Comparison of ENCODE assay signal across 1 cellular context in the genomic region with DNA sequence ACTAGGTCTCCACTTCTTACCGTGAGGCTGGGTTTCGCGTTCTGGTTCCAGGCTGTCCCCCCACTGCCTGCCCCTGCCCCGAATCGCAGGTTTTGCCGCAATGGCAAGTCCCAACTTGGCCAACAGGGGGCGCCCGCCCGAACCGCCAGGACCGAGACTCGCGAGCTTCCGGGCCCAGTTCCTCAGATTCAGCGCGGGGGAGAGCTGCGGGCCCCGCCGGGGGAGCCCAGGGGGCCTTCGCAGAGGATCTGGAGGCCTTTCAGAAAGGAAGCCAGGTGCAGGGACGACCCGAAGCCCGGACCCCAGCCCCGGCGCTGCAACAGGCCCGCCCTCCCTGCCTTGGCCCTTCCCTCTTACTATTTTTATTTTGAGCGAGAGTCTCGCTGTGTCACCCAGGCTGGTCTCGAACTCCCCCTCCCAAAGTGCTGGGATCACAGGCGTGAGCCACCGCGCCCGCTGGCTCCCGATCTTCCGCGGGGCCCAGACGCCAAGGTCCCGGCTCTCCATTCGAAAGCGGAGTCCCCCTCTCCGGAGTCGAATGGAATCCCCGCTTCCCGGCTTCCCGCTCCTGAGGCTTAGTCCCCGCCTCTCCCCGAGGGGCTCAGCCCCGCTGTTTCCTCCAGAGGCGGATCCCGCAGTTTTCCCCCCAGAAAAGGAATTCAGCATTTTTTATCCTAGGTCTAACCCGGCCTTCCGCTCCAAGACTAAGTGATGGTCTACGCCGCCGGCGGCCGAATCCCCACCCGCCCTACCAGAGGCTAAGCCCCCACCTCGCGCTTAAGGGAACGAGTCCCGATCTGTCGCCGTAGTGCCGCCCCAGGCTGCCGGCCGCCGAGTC.
TF ChIP-seq lines count a peak whose summit lies in the region.

No MANE protein-coding gene starts in this region.

TF ChIP-seq in HepG2, 621 proteins besides CTCF, POLR2A, EP300 and RAD21 (continued from another document and continues in another):
- TF ChIP-seq CHCHD3 (CRISPR knock-in tag; IDR thresholded peaks at IDR 0.05) (no peak), PHF5A (CRISPR knock-in tag; IDR thresholded peaks at IDR 0.05; ENCODE audit: low read depth, unreplicated experiment) (peak; percentile 20), ZNF781 (CRISPR knock-in tag; IDR thresholded peaks at IDR 0.05; ENCODE audit: borderline replicate concordance, not compliant biosample characterization) (peak; percentile 73), ZNF800 (CRISPR knock-in tag; IDR thresholded peaks at IDR 0.05) (0 out of 2 replicates have a peak, but pooled peaks have one; percentile 48), ZNF607 (CRISPR knock-in tag; IDR thresholded peaks at IDR 0.05; ENCODE audit: borderline replicate concordance) (no peak; the same call in 1 of the 2 replicates), NR2C2 (CRISPR knock-in tag; IDR thresholded peaks at IDR 0.05; ENCODE audit: borderline replicate concordance) (peak; percentile 53; the same call in 1 of the 2 replicates), REXO4 (CRISPR knock-in tag; IDR thresholded peaks at IDR 0.05; ENCODE audit: borderline replicate concordance) (no peak), STAG1 (CRISPR knock-in tag; IDR thresholded peaks at IDR 0.05) (peak; percentile 56), HOXD1 (CRISPR knock-in tag; IDR thresholded peaks at IDR 0.05) (no peak), KLF13 (CRISPR knock-in tag; IDR thresholded peaks at IDR 0.05) (0 out of 2 replicates have a peak, but pooled peaks have one; percentile 28), SALL2 (CRISPR knock-in tag; IDR thresholded peaks at IDR 0.05) (0 out of 2 replicates have a peak, but pooled peaks have one; percentile 10), ZNF121 (CRISPR knock-in tag; IDR thresholded peaks at IDR 0.05) (no peak), TCF7L2 (IDR thresholded peaks at IDR 0.05; ENCODE audit: low read depth, low read length) (no peak), AGO2 (optimal IDR thresholded peaks at IDR 0.05; ENCODE audit: low read depth, low read length) (peak; percentile 63), ZNF446 (CRISPR knock-in tag; IDR thresholded peaks at IDR 0.05) (peak; percentile 48; the same call in 1 of the 2 replicates), HMG20A (CRISPR knock-in tag; IDR thresholded peaks at IDR 0.05; ENCODE audit: borderline replicate concordance) (no peak), HNRNPK (IDR thresholded peaks at IDR 0.05; ENCODE audit: low read depth, low read length, poor library complexity, severe bottlenecking) (no peak), ZBTB3 (CRISPR knock-in tag; IDR thresholded peaks at IDR 0.05; ENCODE audit: borderline replicate concordance, low read depth) (0 out of 2 replicates have a peak, but pooled peaks have one; percentile 34), ZNF230 (CRISPR knock-in tag; IDR thresholded peaks at IDR 0.05) (peak; percentile 94; the same call in 1 of the 2 replicates), HOXA3 (CRISPR knock-in tag; IDR thresholded peaks at IDR 0.05) (peak; percentile 74; the same call in 1 of the 2 replicates), ZNF264 (CRISPR knock-in tag; IDR thresholded peaks at IDR 0.05) (no peak; the same call in 1 of the 2 replicates), RFX3 (CRISPR knock-in tag; IDR thresholded peaks at IDR 0.05) (peak; percentile 8; the same call in 1 of the 2 replicates), POLR2G (IDR thresholded peaks at IDR 0.05; ENCODE audit: low read depth, low read length) (peak; percentile 89), TAF15 (IDR thresholded peaks at IDR 0.05; ENCODE audit: low read depth, low read length, poor library complexity, severe bottlenecking) (peak; percentile 91), ZNF691 (CRISPR knock-in tag; IDR thresholded peaks at IDR 0.05; ENCODE audit: borderline replicate concordance, low read depth) (peak; percentile 95), ATF4 (CRISPR knock-in tag; IDR thresholded peaks at IDR 0.05) (no peak), ZGPAT (CRISPR knock-in tag; IDR thresholded peaks at IDR 0.05) (peak; percentile 62), ZNF569 (CRISPR knock-in tag; IDR thresholded peaks at IDR 0.05; ENCODE audit: borderline replicate concordance) (no peak), TOPORS (CRISPR knock-in tag; IDR thresholded peaks at IDR 0.05) (0 out of 2 replicates have a peak, but pooled peaks have one; percentile 37), ZBED4 (CRISPR knock-in tag; IDR thresholded peaks at IDR 0.05; ENCODE audit: borderline replicate concordance) (peak; percentile 99), ZIK1 (CRISPR knock-in tag; IDR thresholded peaks at IDR 0.05; ENCODE audit: borderline replicate concordance, low read depth) (0 out of 2 replicates have a peak, but pooled peaks have one; percentile 66), ZNF362 (CRISPR knock-in tag; IDR thresholded peaks at IDR 0.05; ENCODE audit: borderline replicate concordance) (peak; percentile 53), MTA3 (CRISPR knock-in tag; IDR thresholded peaks at IDR 0.05) (no peak), UBTF (CRISPR knock-in tag; IDR thresholded peaks at IDR 0.05) (peak; percentile 86)
- TF ChIP-seq, protein P1, sequence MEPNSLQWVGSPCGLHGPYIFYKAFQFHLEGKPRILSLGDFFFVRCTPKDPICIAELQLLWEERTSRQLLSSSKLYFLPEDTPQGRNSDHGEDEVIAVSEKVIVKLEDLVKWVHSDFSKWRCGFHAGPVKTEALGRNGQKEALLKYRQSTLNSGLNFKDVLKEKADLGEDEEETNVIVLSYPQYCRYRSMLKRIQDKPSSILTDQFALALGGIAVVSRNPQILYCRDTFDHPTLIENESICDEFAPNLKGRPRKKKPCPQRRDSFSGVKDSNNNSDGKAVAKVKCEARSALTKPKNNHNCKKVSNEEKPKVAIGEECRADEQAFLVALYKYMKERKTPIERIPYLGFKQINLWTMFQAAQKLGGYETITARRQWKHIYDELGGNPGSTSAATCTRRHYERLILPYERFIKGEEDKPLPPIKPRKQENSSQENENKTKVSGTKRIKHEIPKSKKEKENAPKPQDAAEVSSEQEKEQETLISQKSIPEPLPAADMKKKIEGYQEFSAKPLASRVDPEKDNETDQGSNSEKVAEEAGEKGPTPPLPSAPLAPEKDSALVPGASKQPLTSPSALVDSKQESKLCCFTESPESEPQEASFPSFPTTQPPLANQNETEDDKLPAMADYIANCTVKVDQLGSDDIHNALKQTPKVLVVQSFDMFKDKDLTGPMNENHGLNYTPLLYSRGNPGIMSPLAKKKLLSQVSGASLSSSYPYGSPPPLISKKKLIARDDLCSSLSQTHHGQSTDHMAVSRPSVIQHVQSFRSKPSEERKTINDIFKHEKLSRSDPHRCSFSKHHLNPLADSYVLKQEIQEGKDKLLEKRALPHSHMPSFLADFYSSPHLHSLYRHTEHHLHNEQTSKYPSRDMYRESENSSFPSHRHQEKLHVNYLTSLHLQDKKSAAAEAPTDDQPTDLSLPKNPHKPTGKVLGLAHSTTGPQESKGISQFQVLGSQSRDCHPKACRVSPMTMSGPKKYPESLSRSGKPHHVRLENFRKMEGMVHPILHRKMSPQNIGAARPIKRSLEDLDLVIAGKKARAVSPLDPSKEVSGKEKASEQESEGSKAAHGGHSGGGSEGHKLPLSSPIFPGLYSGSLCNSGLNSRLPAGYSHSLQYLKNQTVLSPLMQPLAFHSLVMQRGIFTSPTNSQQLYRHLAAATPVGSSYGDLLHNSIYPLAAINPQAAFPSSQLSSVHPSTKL (CRISPR knock-in tag; IDR thresholded peaks at IDR 0.05): peak; percentile 61
- TF ChIP-seq, protein P2, sequence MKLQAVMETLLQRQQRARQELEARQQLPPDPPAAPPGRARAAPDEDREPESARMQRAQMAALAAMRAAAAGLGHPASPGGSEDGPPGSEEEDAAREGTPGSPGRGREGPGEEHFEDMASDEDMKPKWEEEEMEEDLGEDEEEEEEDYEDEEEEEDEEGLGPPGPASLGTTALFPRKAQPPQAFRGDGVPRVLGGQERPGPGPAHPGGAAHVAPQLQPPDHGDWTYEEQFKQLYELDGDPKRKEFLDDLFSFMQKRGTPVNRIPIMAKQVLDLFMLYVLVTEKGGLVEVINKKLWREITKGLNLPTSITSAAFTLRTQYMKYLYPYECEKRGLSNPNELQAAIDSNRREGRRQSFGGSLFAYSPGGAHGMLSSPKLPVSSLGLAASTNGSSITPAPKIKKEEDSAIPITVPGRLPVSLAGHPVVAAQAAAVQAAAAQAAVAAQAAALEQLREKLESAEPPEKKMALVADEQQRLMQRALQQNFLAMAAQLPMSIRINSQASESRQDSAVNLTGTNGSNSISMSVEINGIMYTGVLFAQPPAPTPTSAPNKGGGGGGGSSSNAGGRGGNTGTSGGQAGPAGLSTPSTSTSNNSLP (IDR thresholded peaks at IDR 0.05; ENCODE audit: low read depth, low read length): no peak
